ENCODE assay signal across 27 cellular contexts in the genomic region with DNA sequence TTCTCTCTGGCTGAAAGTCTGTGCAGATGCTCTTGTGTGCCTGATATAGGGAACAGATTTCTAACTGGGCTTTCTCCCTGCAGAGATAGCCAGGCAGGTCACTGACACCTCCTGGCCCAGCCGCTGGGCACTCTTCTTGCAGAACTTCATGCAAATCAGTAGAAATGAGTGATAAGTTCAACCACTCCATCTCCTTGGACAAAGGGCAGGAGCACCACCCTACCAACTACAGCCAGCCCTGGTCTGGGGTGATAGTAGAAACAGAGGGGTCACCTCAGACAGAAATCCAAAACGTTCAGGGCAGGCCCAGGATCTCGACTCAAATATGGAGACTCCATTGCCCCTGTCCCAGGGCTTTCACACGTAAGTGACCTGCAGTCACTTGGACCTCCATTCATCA.
DNase-seq lines count a peak whose midpoint lies in the region; ATAC-seq and TF ChIP-seq lines count a peak whose summit lies in the region.
"Had no signal": no experiment of that assay in that cellular context is flagged by ENCODE, and none has a peak within 500 bp of the region (broad histone marks: within the 10 kb centered on the region; RNA-seq: fewer than 3 reads in every experiment).

No MANE protein-coding gene starts in this region.

- H3K27me3 ChIP-seq in lung (ENCODE audit: control insufficient read depth, insufficient read depth): no peaks in the 10 kb centered on the region
- H3K27me3 ChIP-seq in vagina: no peaks in the 10 kb centered on the region
- H3K27me3 ChIP-seq: BE2C, BLaER1 had no signal

- no peaks in the 10 kb centered on the region for H3K36me3 Mint-ChIP-seq in osteocyte (ENCODE audit: unreplicated experiment)
- H3K36me3 Mint-ChIP-seq: CD14-positive monocyte; CD4-positive, CD25-positive, alpha-beta regulatory T cell had no signal

- DNase-seq in ecto neural progenitor cell (ENCODE audit: low spot score): peak; percentile 6
- DNase-seq in lung (ENCODE audit: low spot score): peak; percentile 9
- peak; percentile 60 for DNase-seq in osteocyte (ENCODE audit: extremely low spot score, unreplicated experiment)
- DNase-seq in vagina (ENCODE audit: extremely low spot score in 2 of 2): peak; percentile 31 to 62
- DNase-seq in Ammon's horn (ENCODE audit: low spot score): no peak
- no peak for DNase-seq in AG08396 (ENCODE audit: low spot score)
- DNase-seq in NCI-H1048 (lab: John Stamatoyannopoulos, UW): no peak
- no peak for DNase-seq in NCI-H2081 (lab: John Stamatoyannopoulos, UW)
- DNase-seq: 8988T; ACHN; AML-193; BE2C; C1 segment of cervical spinal cord; CD4-positive, alpha-beta memory T cell; CD4-positive, CD25-positive, alpha-beta regulatory T cell; CD8-positive, alpha-beta memory T cell; COR-L47; DMS 273 treated with DMSO at 0.1 percent for 48 hours; DMS153; DMS53; DMS79; DND-41; EL; GDM1 had no signal

- no peaks in the 10 kb centered on the region for H3K4me1 ChIP-seq in lung (ENCODE audit: control insufficient read depth in 2 of 2, insufficient read depth in 2 of 2, low read length in 2 of 2)
- no peaks in the 10 kb centered on the region for H3K4me1 ChIP-seq in vagina
- H3K4me1 ChIP-seq: BE2C, BLaER1 had no signal

- intact Hi-C loops in vagina (cut with DNase I): no loop called here

- TF ChIP-seq CTCF in lung (IDR thresholded peaks at IDR 0.05; ENCODE audit: control extremely low read depth, extremely low read depth): no peak
- TF ChIP-seq CTCF in osteocyte (IDR thresholded peaks at IDR 0.05): no peak
- no peak for TF ChIP-seq CTCF in vagina (IDR thresholded peaks at IDR 0.05)

- 41 to 61% methylated on average over 4 of the region's 4 CpGs for whole genome bisulfite sequencing in lung, 2 donors

- H3K27ac ChIP-seq in lung (ENCODE audit: low read depth in 1 of 2, low read length in 1 of 2): no peak overlapping the region
- H3K27ac ChIP-seq in vagina: no peak overlapping the region
- H3K27ac ChIP-seq: BLaER1 had no signal

- H3K4me3 ChIP-seq in lung (no peak overlapping the region), vagina (no peak overlapping the region)
- H3K4me3 ChIP-seq: BLaER1, GM12878 had no signal

- H3K4me1 Mint-ChIP-seq in osteocyte (ENCODE audit: unreplicated experiment): no peaks in the 10 kb centered on the region
- H3K4me1 Mint-ChIP-seq: CD14-positive monocyte; CD4-positive, alpha-beta memory T cell; CD4-positive, CD25-positive, alpha-beta regulatory T cell; CD8-positive, alpha-beta memory T cell had no signal

- no peak for TF ChIP-seq POLR2A in vagina (IDR thresholded peaks at IDR 0.05)

- no peak for ATAC-seq in lung (ENCODE audit: insufficient read depth, low FRiP score)
- ATAC-seq: GM12878 had no signal

- H3K9me3 ChIP-seq in lung (ENCODE audit: control insufficient read depth in 2 of 2, insufficient read depth in 1 of 2, low read length in 1 of 2): peaks cover 7 to 33% of the 10 kb centered on the region in 2 donors
- no peaks in the 10 kb centered on the region for H3K9me3 ChIP-seq in vagina

- H3K36me3 ChIP-seq in lung (ENCODE audit: control insufficient read depth in 2 of 2, insufficient read depth in 2 of 2, low read length in 2 of 2) (no peaks in the 10 kb centered on the region), vagina (no peaks in the 10 kb centered on the region)
- H3K36me3 ChIP-seq: BE2C, BLaER1 had no signal

- no peaks in the 10 kb centered on the region for H3K27me3 Mint-ChIP-seq in osteocyte (ENCODE audit: unreplicated experiment)
- H3K27me3 Mint-ChIP-seq: CD4-positive, alpha-beta memory T cell; CD4-positive, CD25-positive, alpha-beta regulatory T cell; CD8-positive, alpha-beta memory T cell had no signal

- no peak overlapping the region for H3K27ac Mint-ChIP-seq in osteocyte (ENCODE audit: unreplicated experiment)
- H3K27ac Mint-ChIP-seq: CD14-positive monocyte; CD4-positive, CD25-positive, alpha-beta regulatory T cell; CD8-positive, alpha-beta memory T cell had no signal

- peaks cover 54% of the 10 kb centered on the region for H3K9me3 Mint-ChIP-seq in osteocyte (ENCODE audit: unreplicated experiment)

- H3K4me3 Mint-ChIP-seq in osteocyte (ENCODE audit: unreplicated experiment): no peak overlapping the region
- H3K4me3 Mint-ChIP-seq: CD14-positive monocyte; CD4-positive, alpha-beta memory T cell; CD4-positive, CD25-positive, alpha-beta regulatory T cell; CD8-positive, alpha-beta memory T cell had no signal

Comparison
In these comparisons a context has a peak if more than half of its experiments do, and no peak if none do; other contexts are left out.
1. DNase-seq: peak in ecto neural progenitor cell (single experiment), lung (single experiment), osteocyte (single experiment) and vagina (2 of 2); none in Ammon's horn (single experiment), AG08396 (single experiment), NCI-H1048 (single experiment) and NCI-H2081 (0 of 2).